1 cellular context compared by ENCODE assay signal in genomic region chr1:81559662-81560350, GRCh38.
TF ChIP-seq lines count a peak whose summit lies in the region.

No MANE protein-coding gene starts in this region.

TF ChIP-seq in HepG2, 621 proteins besides CTCF, POLR2A, EP300 and RAD21 (continued from another document):
- TF ChIP-seq U2AF1 (optimal IDR thresholded peaks at IDR 0.05; ENCODE audit: low read depth, low read length) (no peak), ZFP41 (CRISPR knock-in tag; IDR thresholded peaks at IDR 0.05; ENCODE audit: borderline replicate concordance) (no peak), CENPT (CRISPR knock-in tag; IDR thresholded peaks at IDR 0.05; ENCODE audit: low read depth) (no peak), ARNT (IDR thresholded peaks at IDR 0.05) (no peak), NR0B2 (CRISPR knock-in tag; IDR thresholded peaks at IDR 0.05) (no peak), BCL6 (CRISPR knock-in tag; IDR thresholded peaks at IDR 0.05) (no peak), SIN3A (IDR thresholded peaks at IDR 0.05; ENCODE audit: borderline replicate concordance, low read depth, low read length) (no peak), ZNF766 (CRISPR knock-in tag; IDR thresholded peaks at IDR 0.05; ENCODE audit: borderline replicate concordance) (no peak), NR3C1 (CRISPR knock-in tag; IDR thresholded peaks at IDR 0.05) (no peak)
- TF ChIP-seq, protein P1, sequence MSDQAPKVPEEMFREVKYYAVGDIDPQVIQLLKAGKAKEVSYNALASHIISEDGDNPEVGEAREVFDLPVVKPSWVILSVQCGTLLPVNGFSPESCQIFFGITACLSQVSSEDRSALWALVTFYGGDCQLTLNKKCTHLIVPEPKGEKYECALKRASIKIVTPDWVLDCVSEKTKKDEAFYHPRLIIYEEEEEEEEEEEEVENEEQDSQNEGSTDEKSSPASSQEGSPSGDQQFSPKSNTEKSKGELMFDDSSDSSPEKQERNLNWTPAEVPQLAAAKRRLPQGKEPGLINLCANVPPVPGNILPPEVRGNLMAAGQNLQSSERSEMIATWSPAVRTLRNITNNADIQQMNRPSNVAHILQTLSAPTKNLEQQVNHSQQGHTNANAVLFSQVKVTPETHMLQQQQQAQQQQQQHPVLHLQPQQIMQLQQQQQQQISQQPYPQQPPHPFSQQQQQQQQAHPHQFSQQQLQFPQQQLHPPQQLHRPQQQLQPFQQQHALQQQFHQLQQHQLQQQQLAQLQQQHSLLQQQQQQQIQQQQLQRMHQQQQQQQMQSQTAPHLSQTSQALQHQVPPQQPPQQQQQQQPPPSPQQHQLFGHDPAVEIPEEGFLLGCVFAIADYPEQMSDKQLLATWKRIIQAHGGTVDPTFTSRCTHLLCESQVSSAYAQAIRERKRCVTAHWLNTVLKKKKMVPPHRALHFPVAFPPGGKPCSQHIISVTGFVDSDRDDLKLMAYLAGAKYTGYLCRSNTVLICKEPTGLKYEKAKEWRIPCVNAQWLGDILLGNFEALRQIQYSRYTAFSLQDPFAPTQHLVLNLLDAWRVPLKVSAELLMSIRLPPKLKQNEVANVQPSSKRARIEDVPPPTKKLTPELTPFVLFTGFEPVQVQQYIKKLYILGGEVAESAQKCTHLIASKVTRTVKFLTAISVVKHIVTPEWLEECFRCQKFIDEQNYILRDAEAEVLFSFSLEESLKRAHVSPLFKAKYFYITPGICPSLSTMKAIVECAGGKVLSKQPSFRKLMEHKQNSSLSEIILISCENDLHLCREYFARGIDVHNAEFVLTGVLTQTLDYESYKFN (CRISPR knock-in tag; conservative IDR thresholded peaks at IDR 0.05), result no peak
